In genomic region chr17:3958200-3958599, GRCh38 we compare ENCODE assay signal across 16 cellular contexts.
DNase-seq lines count a peak whose midpoint lies in the region; ATAC-seq and TF ChIP-seq lines count a peak whose summit lies in the region.
"Had no signal": no experiment of that assay in that cellular context is flagged by ENCODE, and none has a peak within 500 bp of the region (broad histone marks: within the 10 kb centered on the region; RNA-seq: fewer than 3 reads in every experiment).

No MANE protein-coding gene starts in this region.

- ATAC-seq in memory B cell (ENCODE audit: low read depth) = no peak
- no peak for ATAC-seq in stimulated activated naive CD8-positive, alpha-beta T cell treated with anti-CD3 and anti-CD28 coated beads, Interleukin-15, Interleukin-2, amounts not matched to agents 100 U/mL and 50 U/mL, for 24 hours
- ATAC-seq: SK-N-SH treated with all-trans-retinoic acid at 6 μM for 48 hours had no signal

- H3K9me3 Mint-ChIP-seq in memory B cell = no peaks in the 10 kb centered on the region
- H3K9me3 Mint-ChIP-seq: CD14-positive monocyte had no signal

- H3K4me3 ChIP-seq in BLaER1 = no peak overlapping the region
- no peak overlapping the region for H3K4me3 ChIP-seq in HAP-1

- H3K9me3 ChIP-seq in BLaER1 (no peaks in the 10 kb centered on the region), HAP-1 (no peaks in the 10 kb centered on the region)

- H3K4me2 ChIP-seq in BLaER1 = peak overlapping the region; percentile 78

- DNase-seq in NCI-H1092 treated with DMSO at 0.1 percent for 48 hours (lab: John Stamatoyannopoulos, UW) (peak; percentile 7), NCI-H1092 (lab: John Stamatoyannopoulos, UW) (no peak), NCI-H146 treated with DMSO at 0.1 percent for 48 hours (lab: John Stamatoyannopoulos, UW; ENCODE audit: unreplicated experiment) (peak; percentile 9), memory B cell (ENCODE audit: low spot score in 2 of 2) (no peak), HAP-1 (ENCODE audit: low spot score in 2 of 2) (no peak), GM10266 (ENCODE audit: extremely low spot score) (no peak)
- no peak for DNase-seq in stimulated activated naive CD8-positive, alpha-beta T cell treated with anti-CD3 and anti-CD28 coated beads, Interleukin-15, Interleukin-2, amounts not matched to agents 100 U/mL and 50 U/mL, for 24 hours
- DNase-seq: 8988T; KBM-7; MM.1S; NCI-H510A treated with DMSO at 0.1 percent for 48 hours; NK-92 treated with Interleukin-12 subunit alpha and Interleukin-12 subunit beta, amount 100 ng/mL, for 24 hours; PC-3 had no signal

- 0 out of 2 replicates have a peak overlapping the region, but pooled peaks have one; percentile 46 for H3K27ac ChIP-seq in BLaER1

- H4K20me1 ChIP-seq in BLaER1 = peaks cover 94% of the 10 kb centered on the region

- H3K27me3 ChIP-seq in BLaER1 (no peaks in the 10 kb centered on the region), HAP-1 (ENCODE audit: low read depth) (peaks cover 13% of the 10 kb centered on the region)

- H3K9ac ChIP-seq in BLaER1 = no peak overlapping the region

- peaks cover 25% of the 10 kb centered on the region for H3K36me3 ChIP-seq in BLaER1
- H3K36me3 ChIP-seq in HAP-1 (replicated peaks) = no peaks in the 10 kb centered on the region

- peaks cover 21% of the 10 kb centered on the region for H3K36me3 Mint-ChIP-seq in memory B cell

- H3K27ac Mint-ChIP-seq in memory B cell = peak overlapping the region; percentile 86

- TF ChIP-seq CTCF in GM10266 (IDR thresholded peaks at IDR 0.05; ENCODE audit: control insufficient read depth, insufficient read depth, low read depth, missing control alignments) = no peak

- peaks cover 56% of the 10 kb centered on the region for H3K4me1 Mint-ChIP-seq in memory B cell

- no peaks in the 10 kb centered on the region for H3K27me3 Mint-ChIP-seq in memory B cell

- in situ Hi-C loops in HAP-1 (cut with MboI; ENCODE audit: low sequenced_read_pairs) = no loop called here

- H3K4me1 ChIP-seq in BLaER1 (peaks cover 95% of the 10 kb centered on the region), HAP-1 (no peaks in the 10 kb centered on the region)

- no peak overlapping the region for H3K4me3 Mint-ChIP-seq in memory B cell
- H3K4me3 Mint-ChIP-seq: CD14-positive monocyte had no signal

Comparison
In these comparisons a context has a peak if more than half of its experiments do, and no peak if none do; other contexts are left out.
1. DNase-seq: peak in NCI-H1092 treated with DMSO at 0.1 percent for 48 hours (single experiment) and NCI-H146 treated with DMSO at 0.1 percent for 48 hours (single experiment); none in NCI-H1092 (single experiment), memory B cell (0 of 2), HAP-1 (0 of 2), stimulated activated naive CD8-positive, alpha-beta T cell treated with anti-CD3 and anti-CD28 coated beads, Interleukin-15, Interleukin-2, amounts not matched to agents 100 U/mL and 50 U/mL, for 24 hours (single experiment) and GM10266 (single experiment).